In the genomic region with DNA sequence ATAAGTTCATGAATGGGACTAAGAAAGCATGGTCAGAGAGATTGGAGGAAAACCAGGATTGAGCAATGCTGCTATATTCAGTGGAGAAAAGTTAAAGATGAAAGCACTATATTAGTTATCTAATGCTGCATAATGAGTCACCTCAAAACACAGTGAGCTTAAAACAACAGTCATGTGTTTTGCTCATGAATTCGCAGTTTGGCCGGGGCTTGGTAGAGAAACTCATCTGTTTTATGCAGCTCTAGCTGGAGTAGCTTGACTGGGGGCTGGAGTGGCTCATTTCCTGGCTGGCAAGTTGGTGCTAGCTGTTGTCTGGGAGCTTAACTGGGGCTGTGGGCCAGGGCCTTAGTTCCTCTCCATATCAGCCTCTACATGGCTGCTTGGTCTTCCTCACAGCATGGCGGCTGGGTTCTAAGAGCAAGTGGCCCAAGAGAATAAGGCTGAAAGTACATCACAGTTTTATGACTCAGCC, we compare ENCODE assay signal across 14 cellular contexts.
DNase-seq lines count a peak whose midpoint lies in the region; ATAC-seq and TF ChIP-seq lines count a peak whose summit lies in the region.
"Had no signal": no experiment of that assay in that cellular context is flagged by ENCODE, and none has a peak within 500 bp of the region (broad histone marks: within the 10 kb centered on the region; RNA-seq: fewer than 3 reads in every experiment).

No MANE protein-coding gene starts in this region.

- no peak overlapping the region for H3K27ac Mint-ChIP-seq in stimulated activated naive CD8-positive, alpha-beta T cell treated with anti-CD3 and anti-CD28 coated beads, Interleukin-15, amount 100 ng/mL, for 72 hours
- H3K27ac Mint-ChIP-seq in natural killer cell = no peak overlapping the region
- H3K27ac Mint-ChIP-seq: CD14-positive monocyte, type B pancreatic cell had no signal

- H2AK5ac ChIP-seq in mesenchymal stem cell (ENCODE audit: low read length, severe bottlenecking) = no peak overlapping the region

- H2BK12ac ChIP-seq in mesenchymal stem cell (ENCODE audit: low read length in 2 of 2) = no peak overlapping the region

- H3K9me3 ChIP-seq in mesenchymal stem cell (ENCODE audit: control insufficient read depth, low read length) = peaks cover 19% of the 10 kb centered on the region

- no peaks in the 10 kb centered on the region for H3K4me1 Mint-ChIP-seq in stimulated activated naive CD8-positive, alpha-beta T cell treated with anti-CD3 and anti-CD28 coated beads, Interleukin-15, amount 100 ng/mL, for 72 hours
- H3K4me1 Mint-ChIP-seq in natural killer cell = no peaks in the 10 kb centered on the region
- H3K4me1 Mint-ChIP-seq: CD14-positive monocyte had no signal

- H3K4me3 ChIP-seq in AG09309 (ENCODE audit: control insufficient read depth, low read depth, low read length) (no peak overlapping the region), choroid plexus epithelial cell (ENCODE audit: low read depth, low read length) (no peak overlapping the region), mesenchymal stem cell (ENCODE audit: insufficient read depth in 1 of 2, low read depth in 1 of 2, low read length in 2 of 2) (no peak overlapping the region)

- H2BK120ac ChIP-seq in mesenchymal stem cell (ENCODE audit: low read depth, low read length) = no peak overlapping the region

- H4K8ac ChIP-seq in mesenchymal stem cell (ENCODE audit: low read length) = no peak overlapping the region

- no peak overlapping the region for H2AFZ ChIP-seq in mesenchymal stem cell (ENCODE audit: low read depth, low read length)

- H3K36me3 ChIP-seq in mesenchymal stem cell (ENCODE audit: control insufficient read depth in 1 of 2, insufficient read depth in 2 of 2, low read depth in 1 of 2, low read length in 2 of 2) = peaks cover 6 to 10% of the 10 kb centered on the region in 2 experiments

- H3K27me3 Mint-ChIP-seq in stimulated activated naive CD8-positive, alpha-beta T cell treated with anti-CD3 and anti-CD28 coated beads, Interleukin-15, amount 100 ng/mL, for 72 hours = no peaks in the 10 kb centered on the region
- H3K27me3 Mint-ChIP-seq in natural killer cell (ENCODE audit: low read depth in 2 of 2) = no peaks in the 10 kb centered on the region
- H3K27me3 Mint-ChIP-seq: type B pancreatic cell had no signal

- TF ChIP-seq CTCF in AG09309 (IDR thresholded peaks at IDR 0.05; ENCODE audit: control insufficient read depth, insufficient read depth, low read depth, low read length, missing control alignments) = no peak
- no peak for TF ChIP-seq CTCF in choroid plexus epithelial cell (conservative IDR thresholded peaks at IDR 0.05; ENCODE audit: low read depth, low read length)
- no peak for TF ChIP-seq CTCF in natural killer cell (IDR thresholded peaks at IDR 0.05)

- WGBS in mesenchymal stem cell = 89% methylated on average over 3 of the region's 3 CpGs

- no peaks in the 10 kb centered on the region for H3K79me1 ChIP-seq in mesenchymal stem cell (replicated peaks; ENCODE audit: low read length, poor library complexity, severe bottlenecking)

- peaks cover 21 to 28% of the 10 kb centered on the region in 2 donors for H3K9me3 Mint-ChIP-seq in stimulated activated naive CD8-positive, alpha-beta T cell treated with anti-CD3 and anti-CD28 coated beads, Interleukin-15, amount 100 ng/mL, for 72 hours
- H3K9me3 Mint-ChIP-seq in natural killer cell = peaks cover 4% of the 10 kb centered on the region in 2 donors

- DNase-seq in AG09309 (ENCODE audit: low read depth) (peak; percentile 74), LHCN-M2 (ENCODE audit: low read depth) (peak; percentile 56), choroid plexus epithelial cell (ENCODE audit: low read depth) (peak; percentile 91), mesenchymal stem cell (peak; percentile 19), natural killer cell (no peak)
- DNase-seq in stimulated activated naive CD8-positive, alpha-beta T cell treated with anti-CD3 and anti-CD28 coated beads, Interleukin-15, amount 100 ng/mL, for 72 hours = no peak
- DNase-seq in NK-92 treated with Interleukin-12 subunit alpha and Interleukin-12 subunit beta, amount 100 ng/mL, for 24 hours (lab: John Stamatoyannopoulos, UW) = no peak
- DNase-seq: activated CD4-positive, alpha-beta T cell treated with anti-CD3 and anti-CD28 coated beads, Interleukin-2, amount 50 U/mL, for 48 hours; activated naive CD4-positive, alpha-beta T cell treated with anti-CD3 and anti-CD28 coated beads, Interleukin-2, amount 50 U/mL, for 16 hours; NCI-H82; small intestine had no signal

- H3K36me3 Mint-ChIP-seq in natural killer cell = peaks cover 7% of the 10 kb centered on the region

- H4K91ac ChIP-seq in mesenchymal stem cell (ENCODE audit: low read length) = no peak overlapping the region

- no peak overlapping the region for H3K4me2 ChIP-seq in mesenchymal stem cell (ENCODE audit: low read length, poor library complexity, severe bottlenecking)

- no peaks in the 10 kb centered on the region for H3K27me3 ChIP-seq in mesenchymal stem cell (ENCODE audit: control insufficient read depth in 1 of 2, insufficient read depth in 1 of 2, low read length in 2 of 2)

- peak overlapping the region; percentile 6 for H3K27ac ChIP-seq in mesenchymal stem cell (ENCODE audit: low read length, poor library complexity, severe bottlenecking)

- no peak overlapping the region for H3K14ac ChIP-seq in mesenchymal stem cell (ENCODE audit: low read length in 2 of 2)

- intact Hi-C loops in natural killer cell (cut with micrococcal nuclease) = no loop called here

- no peak overlapping the region for H3K4me3 Mint-ChIP-seq in stimulated activated naive CD8-positive, alpha-beta T cell treated with anti-CD3 and anti-CD28 coated beads, Interleukin-15, amount 100 ng/mL, for 72 hours
- H3K4me3 Mint-ChIP-seq in natural killer cell = no peak overlapping the region
- H3K4me3 Mint-ChIP-seq: CD14-positive monocyte, type B pancreatic cell had no signal

- no peak for ATAC-seq in GM21737 (IDR thresholded peaks at IDR 0.05; ENCODE audit: unreplicated experiment)
- no peak for ATAC-seq in stimulated activated naive CD8-positive, alpha-beta T cell treated with anti-CD3 and anti-CD28 coated beads, Interleukin-15, amount 100 ng/mL, for 72 hours
- ATAC-seq in natural killer cell = no peak

- no peak overlapping the region for H3K18ac ChIP-seq in mesenchymal stem cell (ENCODE audit: low read depth in 1 of 2, low read length in 2 of 2)

- H2BK5ac ChIP-seq in mesenchymal stem cell (ENCODE audit: low read depth, low read length, poor library complexity, severe bottlenecking) = no peak overlapping the region

- H3K9ac ChIP-seq in mesenchymal stem cell (ENCODE audit: low read length) = peak overlapping the region; percentile 75

- H3K4me1 ChIP-seq in mesenchymal stem cell (ENCODE audit: control insufficient read depth, insufficient read depth, low read depth, low read length) = no peaks in the 10 kb centered on the region

- H2BK15ac ChIP-seq in mesenchymal stem cell (ENCODE audit: low read depth, poor library complexity, severe bottlenecking) = no peak overlapping the region

- H3K23ac ChIP-seq in mesenchymal stem cell (ENCODE audit: low read length in 2 of 2) = no peak overlapping the region

- H3K4ac ChIP-seq in mesenchymal stem cell (ENCODE audit: low read depth in 1 of 2, low read length in 2 of 2) = no peak overlapping the region

Comparison
In these comparisons a context has a peak if more than half of its experiments do, and no peak if none do; other contexts are left out.
1. DNase-seq: peak in AG09309 (single experiment), LHCN-M2 (single experiment), choroid plexus epithelial cell (single experiment) and mesenchymal stem cell (single experiment); none in stimulated activated naive CD8-positive, alpha-beta T cell treated with anti-CD3 and anti-CD28 coated beads, Interleukin-15, amount 100 ng/mL, for 72 hours (0 of 2), natural killer cell (single experiment) and NK-92 treated with Interleukin-12 subunit alpha and Interleukin-12 subunit beta, amount 100 ng/mL, for 24 hours (single experiment).